ENCODE assay signal across 9 cellular contexts in genomic region chr21:15852146-15852545, GRCh38.
"Had no signal": no experiment of that assay in that cellular context is flagged by ENCODE, and none has a peak within 500 bp of the region (broad histone marks: within the 10 kb centered on the region; RNA-seq: fewer than 3 reads in every experiment).

No MANE protein-coding gene starts in this region.

- H3K27ac Mint-ChIP-seq: HFFc6 had no signal

- FAIRE-seq: HTR-8/SVneo, K562 had no signal

- DNase-seq: GM23248, GOT3, H7, HFFc6, IMR-90 had no signal

- H3K4me3 Mint-ChIP-seq: HFFc6 had no signal

- H3K9me3 ChIP-seq: HAP-1 had no signal

- ATAC-seq: HCT116, K562 had no signal
